Comparison of ENCODE assay signal across 1 cellular context in genomic region chr18:74567805-74568204, GRCh38.
TF ChIP-seq lines count a peak whose summit lies in the region.

No MANE protein-coding gene starts in this region.

TF ChIP-seq in H1, 55 proteins besides CTCF, POLR2A, EP300 and RAD21:
- TF ChIP-seq EGR1 (IDR thresholded peaks at IDR 0.05; ENCODE audit: borderline replicate concordance, low read depth, low read length) (no peak), KDM1A (IDR thresholded peaks at IDR 0.05; ENCODE audit: borderline replicate concordance, low read length) (no peak), TCF12 (IDR thresholded peaks at IDR 0.05; ENCODE audit: low read depth, low read length) (no peak)
